ENCODE assay signal across 15 cellular contexts in the genomic region with DNA sequence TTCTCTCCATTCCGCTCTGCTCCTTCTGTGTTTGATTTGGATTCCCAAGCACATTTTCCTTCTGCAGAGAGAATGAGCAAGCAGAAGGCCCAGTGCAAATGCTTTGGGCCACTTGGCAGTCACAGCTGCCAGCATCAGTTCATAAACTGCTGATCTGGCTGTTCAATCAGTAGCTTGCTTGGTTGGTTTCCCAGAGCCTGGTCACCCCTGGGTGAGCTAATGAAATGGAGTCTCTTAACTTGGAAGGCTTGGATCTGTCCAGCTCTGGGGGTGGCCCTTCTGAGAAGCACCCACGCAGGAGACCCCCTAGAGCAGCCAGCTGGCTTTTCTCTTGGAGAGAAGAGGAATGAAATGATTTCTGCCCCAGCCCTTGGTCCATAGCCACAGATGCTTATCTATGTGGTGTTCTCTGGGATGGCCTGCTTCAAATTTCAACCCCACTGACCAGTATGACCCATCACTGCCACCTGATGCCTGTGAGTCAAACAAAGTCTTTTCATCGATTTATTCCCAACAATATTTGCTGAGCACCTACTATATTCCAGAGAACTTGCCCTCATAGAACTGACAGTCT. TPM values are rescaled to one million over a fixed set of nuclear protein-coding genes. Genes with fewer than 3 reads are reported as not detected.
DNase-seq lines count a peak whose midpoint lies in the region; ATAC-seq and TF ChIP-seq lines count a peak whose summit lies in the region.
"Had no signal": no experiment of that assay in that cellular context is flagged by ENCODE, and none has a peak within 500 bp of the region (broad histone marks: within the 10 kb centered on the region; RNA-seq: fewer than 3 reads in every experiment).

No MANE protein-coding gene starts in this region.

- no peak overlapping the region for H3K9ac ChIP-seq in colonic mucosa (ENCODE audit: low read depth in 2 of 2, low read length in 2 of 2)

- H3K27ac ChIP-seq in substantia nigra (ENCODE audit: low read depth, low read length, poor library complexity, severe bottlenecking): peak overlapping the region; percentile 87
- no peak overlapping the region for H3K27ac ChIP-seq in colonic mucosa
- H3K27ac ChIP-seq: 22Rv1, body of pancreas had no signal

- no peaks in the 10 kb centered on the region for H3K36me3 ChIP-seq in colonic mucosa

- ATAC-seq in HG02852 (IDR thresholded peaks at IDR 0.05; ENCODE audit: unreplicated experiment): no peak
- ATAC-seq: body of pancreas had no signal

- no peak for TF ChIP-seq CTCF in colonic mucosa (IDR thresholded peaks at IDR 0.05)

- no peaks in the 10 kb centered on the region for H3K9me3 ChIP-seq in colonic mucosa
- H3K9me3 ChIP-seq: body of pancreas had no signal

- H3K4me1 ChIP-seq in colonic mucosa: no peaks in the 10 kb centered on the region

- intact Hi-C loops in colonic mucosa (cut with DNase I): no loop called here

- H3K27me3 ChIP-seq in colonic mucosa: no peaks in the 10 kb centered on the region
- H3K27me3 ChIP-seq: body of pancreas had no signal

- DNase-seq in DMS 273 (lab: John Stamatoyannopoulos, UW; ENCODE audit: unreplicated experiment) (peak; percentile 21), DMS 273 treated with DMSO at 0.1 percent for 48 hours (lab: John Stamatoyannopoulos, UW) (no peak), astrocyte of the hippocampus (ENCODE audit: low read depth, low spot score) (peak; percentile 55), kidney glomerular epithelial cell (lab: John Stamatoyannopoulos, UW) (peak; percentile 1), substantia nigra (lab: John Stamatoyannopoulos, UW) (peak in 12 of 49 donors; percentile 19 to 45 (median 29)), colonic mucosa (no peak)
- DNase-seq in activated naive CD4-positive, alpha-beta T cell treated with Interleukin-2 at 50 U/mL for 16 hours: no peak
- DNase-seq: DMS53, NCI-H1105 treated with DMSO at 0.1 percent for 48 hours, SIG-M5, trophoblast cell had no signal

- no peak overlapping the region for H3K4me3 ChIP-seq in colonic mucosa
- H3K4me3 ChIP-seq: body of pancreas had no signal

RNA-seq across cellular contexts. Expression of a gene that starts 30.3 kb away (rescaled TPM):
- total RNA-seq in colonic mucosa: 1 to 10 TPM; 2.8 to 3.6 TPM
- total RNA-seq: endothelial cell of umbilical vein had no signal

RNA-seq across cellular contexts. Expression of a gene that starts 30.5 kb away (rescaled TPM):
- 1 to 10 TPM; 3.3 to 3.7 TPM for total RNA-seq in colonic mucosa

RNA-seq across cellular contexts. Expression of a gene that starts 45.2 kb away (rescaled TPM):
- total RNA-seq in colonic mucosa: 1 to 10 TPM; 2.4 to 4.1 TPM

Comparison
In these comparisons a context has a peak if more than half of its experiments do, and no peak if none do; other contexts are left out.
1. DNase-seq: peak in DMS 273 (single experiment), astrocyte of the hippocampus (single experiment) and kidney glomerular epithelial cell (single experiment); none in DMS 273 treated with DMSO at 0.1 percent for 48 hours (single experiment), activated naive CD4-positive, alpha-beta T cell treated with Interleukin-2 at 50 U/mL for 16 hours (single experiment) and colonic mucosa (single experiment).